19 cellular contexts compared by ENCODE assay signal in the genomic region with DNA sequence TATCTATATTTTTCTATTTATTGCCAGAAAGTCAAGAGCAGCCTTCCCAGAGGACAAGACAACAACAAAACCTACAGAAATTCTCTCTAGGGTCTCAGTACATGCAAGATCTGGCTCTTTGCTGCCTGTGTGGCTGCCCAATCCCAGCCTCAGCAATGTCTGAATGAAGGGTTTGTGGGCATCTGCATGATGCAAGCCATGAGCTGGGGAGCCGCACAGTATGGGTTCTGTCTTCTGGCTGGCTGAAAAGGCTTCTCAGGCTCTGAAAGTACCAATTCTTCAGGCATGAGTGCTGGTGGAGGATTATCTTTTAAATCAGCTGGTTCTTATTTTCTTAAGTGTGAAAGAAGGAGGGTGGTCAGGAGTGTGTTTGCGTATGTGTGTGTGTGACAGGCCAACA.
DNase-seq lines count a peak whose midpoint lies in the region; ATAC-seq and TF ChIP-seq lines count a peak whose summit lies in the region.
"Had no signal": no experiment of that assay in that cellular context is flagged by ENCODE, and none has a peak within 500 bp of the region (broad histone marks: within the 10 kb centered on the region; RNA-seq: fewer than 3 reads in every experiment).

No MANE protein-coding gene starts in this region.

- no peaks in the 10 kb centered on the region for H3K27me3 ChIP-seq in A673 (replicated peaks; ENCODE audit: insufficient read depth, low read depth, low read length, poor library complexity)
- H3K27me3 ChIP-seq: BLaER1 treated with 17β-estradiol and CSF1 and Interleukin-3, amounts not matched to agents 10 nM and 100 nM had no signal

- POLR2A ChIA-PET in A673 (lab: Charles Lee; ENCODE audit: low non-redundant PET): no interaction called here

- intact Hi-C loops in A673 (cut with micrococcal nuclease; ENCODE audit: unreplicated experiment): no loop called here
- intact Hi-C loops in left ventricle myocardium superior (cut with micrococcal nuclease): no loop called here

- TF ChIP-seq CTCF in A673 (conservative IDR thresholded peaks at IDR 0.05; ENCODE audit: low read depth, low read length): no peak

- H3K27ac ChIP-seq in A673 (ENCODE audit: low read depth, low read length, poor library complexity, severe bottlenecking): no peak overlapping the region
- H3K27ac ChIP-seq: BLaER1 treated with 17β-estradiol and CSF1 and Interleukin-3, amounts not matched to agents 10 nM and 100 nM had no signal

- H3K36me3 ChIP-seq in A673 (ENCODE audit: insufficient read depth, low read length, poor library complexity, severe bottlenecking): no peaks in the 10 kb centered on the region
- H3K36me3 ChIP-seq: BLaER1 treated with 17β-estradiol and CSF1 and Interleukin-3, amounts not matched to agents 10 nM and 100 nM had no signal

- H3K9me3 ChIP-seq in A673 (ENCODE audit: low read depth, low read length, poor library complexity, severe bottlenecking): no peaks in the 10 kb centered on the region

- H3K4me1 ChIP-seq in A673 (ENCODE audit: insufficient read depth, low read length, poor library complexity, severe bottlenecking): no peaks in the 10 kb centered on the region
- H3K4me1 ChIP-seq: BLaER1 treated with 17β-estradiol and CSF1 and Interleukin-3, amounts not matched to agents 10 nM and 100 nM had no signal

- no peak overlapping the region for H3K4me3 ChIP-seq in A673 (ENCODE audit: low read depth, low read length, poor library complexity, severe bottlenecking)
- H3K4me3 ChIP-seq: BLaER1 treated with 17β-estradiol and CSF1 and Interleukin-3, amounts not matched to agents 10 nM and 100 nM had no signal

- no peak for ATAC-seq in GM21367 (IDR thresholded peaks at IDR 0.05; ENCODE audit: unreplicated experiment)
- no peak for ATAC-seq in left ventricle myocardium superior
- no peak for ATAC-seq in HG03521 (IDR thresholded peaks at IDR 0.05; ENCODE audit: unreplicated experiment)

- no TSS peak for BruUV-seq in A673 (replicated peaks; lab: Mats Ljungman, UMichigan)

- CTCF ChIA-PET in A673 (lab: Charles Lee): no interaction called here

- DNase-seq in A673 (ENCODE audit: low spot score): peak; percentile 16
- DNase-seq in amygdala (lab: John Stamatoyannopoulos, UW): peak in 45 of 56 donors; percentile 5 to 82 (median 39)
- peak; percentile 50 to 63 for DNase-seq in hippocampal formation (lab: John Stamatoyannopoulos, UW)
- DNase-seq in pons (ENCODE audit: low spot score): peak; percentile 89
- DNase-seq in left ventricle myocardium superior: no peak
- DNase-seq in iPS-NIHi7 (ENCODE audit: extremely low spot score): no peak
- DNase-seq: EL, HFFc6, Kasumi-1, MM.1S, NCI-H1105, NCI-H1694 treated with DMSO at 0.1 percent for 48 hours, NCI-H2107, NCI-H446, OCI-M1, SHP77 treated with DMSO at 0.1 percent for 48 hours had no signal

Comparison
In these comparisons a context has a peak if more than half of its experiments do, and no peak if none do; other contexts are left out.
1. DNase-seq: peak in A673 (single experiment), amygdala (45 of 56), hippocampal formation (2 of 2) and pons (single experiment); none in left ventricle myocardium superior (single experiment) and iPS-NIHi7 (single experiment).